In genomic region chr17:10125761-10126553, GRCh38 we compare ENCODE assay signal across 15 cellular contexts.
DNase-seq lines count a peak whose midpoint lies in the region; ATAC-seq and TF ChIP-seq lines count a peak whose summit lies in the region.
"Had no signal": no experiment of that assay in that cellular context is flagged by ENCODE, and none has a peak within 500 bp of the region (broad histone marks: within the 10 kb centered on the region; RNA-seq: fewer than 3 reads in every experiment).

No MANE protein-coding gene starts in this region.

- H3K27me3 Mint-ChIP-seq in activated naive CD8-positive, alpha-beta T cell treated with anti-CD3 and anti-CD28 coated beads, Interleukin-2, amount 50 U/mL, for 24 hours, result peaks cover 4% of the 10 kb centered on the region
- no peaks in the 10 kb centered on the region for H3K27me3 Mint-ChIP-seq in activated naive CD8-positive, alpha-beta T cell treated with anti-CD3 and anti-CD28 coated beads for 36 hours

- peaks cover 51% of the 10 kb centered on the region for H3K4me1 Mint-ChIP-seq in activated naive CD8-positive, alpha-beta T cell treated with anti-CD3 and anti-CD28 coated beads, Interleukin-2, amount 50 U/mL, for 24 hours
- H3K4me1 Mint-ChIP-seq in activated naive CD8-positive, alpha-beta T cell treated with anti-CD3 and anti-CD28 coated beads for 36 hours, result peaks cover 31% of the 10 kb centered on the region

- DNase-seq in activated naive CD8-positive, alpha-beta T cell treated with anti-CD3 and anti-CD28 coated beads, Interleukin-2, amount 50 U/mL, for 24 hours, result no peak
- DNase-seq in activated naive CD8-positive, alpha-beta T cell treated with anti-CD3 and anti-CD28 coated beads for 36 hours, result no peak
- peak; percentile 43 for DNase-seq in dedifferentiated amniotic fluid mesenchymal stem cell (ENCODE audit: extremely low spot score)
- no peak for DNase-seq in mucosa of descending colon
- DNase-seq in NCI-H226, result no peak
- no peak for DNase-seq in NCI-H146 treated with DMSO at 0.1 percent for 48 hours (lab: John Stamatoyannopoulos, UW; ENCODE audit: unreplicated experiment)
- DNase-seq in UCSD-AML1 (lab: John Stamatoyannopoulos, UW; ENCODE audit: unreplicated experiment), result no peak
- DNase-seq: activated naive CD8-positive, alpha-beta T cell treated with anti-CD3 and anti-CD28 coated beads, Interleukin-2, amount 10 ng/mL, durations not matched to agents 7 days and 5 days; DMS153; effector memory CD4-positive, alpha-beta T cell; NCI-H1417; NCI-H526; SIG-M5 had no signal

- peaks cover 4% of the 10 kb centered on the region for H3K9me3 Mint-ChIP-seq in activated naive CD8-positive, alpha-beta T cell treated with anti-CD3 and anti-CD28 coated beads, Interleukin-2, amount 50 U/mL, for 24 hours
- H3K9me3 Mint-ChIP-seq in activated naive CD8-positive, alpha-beta T cell treated with anti-CD3 and anti-CD28 coated beads for 36 hours, result peaks cover 2% of the 10 kb centered on the region
- H3K9me3 Mint-ChIP-seq: activated naive CD8-positive, alpha-beta T cell treated with anti-CD3 and anti-CD28 coated beads, Interleukin-2, amount 10 ng/mL, durations not matched to agents 7 days and 5 days had no signal

- no peaks in the 10 kb centered on the region for H3K4me1 ChIP-seq in mucosa of descending colon (ENCODE audit: low read depth)

- H3K36me3 ChIP-seq in mucosa of descending colon (ENCODE audit: low read depth), result no peaks in the 10 kb centered on the region

- no peaks in the 10 kb centered on the region for H3K9me3 ChIP-seq in mucosa of descending colon

- H3K4me3 ChIP-seq in mucosa of descending colon, result no peak overlapping the region

- no peaks in the 10 kb centered on the region for H3K36me3 Mint-ChIP-seq in activated naive CD8-positive, alpha-beta T cell treated with anti-CD3 and anti-CD28 coated beads, Interleukin-2, amount 50 U/mL, for 24 hours (ENCODE audit: low read depth)
- H3K36me3 Mint-ChIP-seq in activated naive CD8-positive, alpha-beta T cell treated with anti-CD3 and anti-CD28 coated beads for 36 hours, result no peaks in the 10 kb centered on the region
- H3K36me3 Mint-ChIP-seq: activated naive CD8-positive, alpha-beta T cell treated with anti-CD3 and anti-CD28 coated beads, Interleukin-2, amount 10 ng/mL, durations not matched to agents 7 days and 5 days had no signal

- intact Hi-C loops in mucosa of descending colon (cut with DNase I, micrococcal nuclease), result no loop called here

- no peak for ATAC-seq in activated naive CD8-positive, alpha-beta T cell treated with anti-CD3 and anti-CD28 coated beads, Interleukin-2, amount 50 U/mL, for 24 hours
- peak; percentile 20 for ATAC-seq in mucosa of descending colon
- ATAC-seq: HCT116 had no signal

- H3K27ac ChIP-seq in temporal lobe (ENCODE audit: low read depth, low read length), result peak overlapping the region; percentile 6

- H3K4me3 Mint-ChIP-seq in activated naive CD8-positive, alpha-beta T cell treated with anti-CD3 and anti-CD28 coated beads, Interleukin-2, amount 50 U/mL, for 24 hours, result no peak overlapping the region
- no peak overlapping the region for H3K4me3 Mint-ChIP-seq in activated naive CD8-positive, alpha-beta T cell treated with anti-CD3 and anti-CD28 coated beads for 36 hours
- H3K4me3 Mint-ChIP-seq: activated naive CD8-positive, alpha-beta T cell treated with anti-CD3 and anti-CD28 coated beads, Interleukin-2, amount 10 ng/mL, durations not matched to agents 7 days and 5 days had no signal

- peak overlapping the region; percentile 55 for H3K27ac Mint-ChIP-seq in activated naive CD8-positive, alpha-beta T cell treated with anti-CD3 and anti-CD28 coated beads, Interleukin-2, amount 50 U/mL, for 24 hours
- H3K27ac Mint-ChIP-seq in activated naive CD8-positive, alpha-beta T cell treated with anti-CD3 and anti-CD28 coated beads for 36 hours, result no peak overlapping the region
- H3K27ac Mint-ChIP-seq: activated naive CD8-positive, alpha-beta T cell treated with anti-CD3 and anti-CD28 coated beads, Interleukin-2, amount 10 ng/mL, durations not matched to agents 7 days and 5 days had no signal

- no peak for TF ChIP-seq CTCF in mucosa of descending colon (IDR thresholded peaks at IDR 0.05)
